In genomic region chr15:62394079-62394478, GRCh38 we compare ENCODE assay signal across 1 cellular context.
TF ChIP-seq lines count a peak whose summit lies in the region.

No MANE protein-coding gene starts in this region.

TF ChIP-seq in IMR-90, 13 proteins besides CTCF, POLR2A, EP300 and RAD21:
- TF ChIP-seq SMC3 (IDR thresholded peaks at IDR 0.05; ENCODE audit: low read depth, low read length) (no peak), RFX5 (IDR thresholded peaks at IDR 0.05; ENCODE audit: low read depth, low read length) (no peak), MAFK (IDR thresholded peaks at IDR 0.05; ENCODE audit: low read depth, low read length) (no peak), RCOR1 (IDR thresholded peaks at IDR 0.05; ENCODE audit: insufficient replicate concordance, low read length) (no peak), FOS (IDR thresholded peaks at IDR 0.05; ENCODE audit: low read depth, low read length) (no peak), BHLHE40 (IDR thresholded peaks at IDR 0.05; ENCODE audit: low read depth, low read length) (no peak), NFE2L2 (IDR thresholded peaks at IDR 0.05; ENCODE audit: low read depth, low read length) (no peak), CEBPB (IDR thresholded peaks at IDR 0.05; ENCODE audit: low read depth, low read length) (no peak; the same call in 1 of the 2 replicates), ELK1 (IDR thresholded peaks at IDR 0.05; ENCODE audit: borderline replicate concordance, low read depth, low read length) (no peak), MAZ (IDR thresholded peaks at IDR 0.05; ENCODE audit: borderline replicate concordance, low read depth, low read length) (no peak), MXI1 (IDR thresholded peaks at IDR 0.05; ENCODE audit: borderline replicate concordance, low read depth, low read length) (no peak), CHD1 (IDR thresholded peaks at IDR 0.05; ENCODE audit: low read depth, low read length) (no peak)
- TF ChIP-seq, protein P1, sequence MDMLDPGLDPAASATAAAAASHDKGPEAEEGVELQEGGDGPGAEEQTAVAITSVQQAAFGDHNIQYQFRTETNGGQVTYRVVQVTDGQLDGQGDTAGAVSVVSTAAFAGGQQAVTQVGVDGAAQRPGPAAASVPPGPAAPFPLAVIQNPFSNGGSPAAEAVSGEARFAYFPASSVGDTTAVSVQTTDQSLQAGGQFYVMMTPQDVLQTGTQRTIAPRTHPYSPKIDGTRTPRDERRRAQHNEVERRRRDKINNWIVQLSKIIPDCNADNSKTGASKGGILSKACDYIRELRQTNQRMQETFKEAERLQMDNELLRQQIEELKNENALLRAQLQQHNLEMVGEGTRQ (IDR thresholded peaks at IDR 0.05; ENCODE audit: low read depth, low read length): no peak
TF ChIP-seq in IMR-90: peak in this region for 0.
